8 cellular contexts compared by ENCODE assay signal in genomic region chrX:13653022-13653693, GRCh38. TPM values are rescaled to one million over a fixed set of nuclear protein-coding genes. Genes with fewer than 3 reads are reported as not detected.
DNase-seq lines count a peak whose midpoint lies in the region; ATAC-seq and TF ChIP-seq lines count a peak whose summit lies in the region.

Gene TCEANC (plus strand): TSS chrX:13653141. CDS start chrX:13662509, 9,368 bp downstream.

- TF ChIP-seq POLR2A in spleen (IDR thresholded peaks at IDR 0.05): peak; percentile 57 to 63 (median 59)

- ATAC-seq in GM19025 (IDR thresholded peaks at IDR 0.05; ENCODE audit: low read depth, unreplicated experiment) (peak; percentile 89), HG03280 (IDR thresholded peaks at IDR 0.05; ENCODE audit: unreplicated experiment) (peak; percentile 95)

- H3K27me3 ChIP-seq in spleen (replicated peaks in 1 of 7): no peaks in the 10 kb centered on the region

- WGBS in spleen, 5 donors: 0 to 8% (median 1%) methylated on average over 11 to 46 of the region's 46 CpGs

- peak within 1 kb of the TSS; percentile 75 for H3K4me3 ChIP-seq in AG10803 (ENCODE audit: low read length)
- peak within 1 kb of the TSS; percentile 49 to 81 (median 52) for H3K4me3 ChIP-seq in spleen

- peaks cover 0 to 21% (median 0%) of the 10 kb centered on the region in 6 donors for H3K36me3 ChIP-seq in spleen

- intact Hi-C loops in spleen (cut with DNase I; ENCODE audit: low total_unique reads): loop anchor here (10.0 kb wide), 2 partner anchors 102 to 382 kb away; no protein-coding TSS in a partner anchor

- H3K9me3 ChIP-seq in spleen: no peaks in the 10 kb centered on the region

- peaks cover 9 to 31% (median 15%) of the 10 kb centered on the region in 6 donors for H3K4me1 ChIP-seq in spleen

- peak; percentile 96 for DNase-seq in AG10803 (ENCODE audit: low read depth)
- peak; percentile 89 to 96 for DNase-seq in NCI-H446 (lab: John Stamatoyannopoulos, UW)
- DNase-seq in activated CD4-positive, CD25-positive, alpha-beta regulatory T cell treated with anti-CD3 and anti-CD28 coated beads, Interleukin-2, amount 50 U/mL, for 16 hours (ENCODE audit: low read depth, low spot score): peak; percentile 86
- peak; percentile 94 for DNase-seq in cerebellar cortex (ENCODE audit: low spot score)
- peak; percentile 98 for DNase-seq in iris pigment epithelial cell (ENCODE audit: low read depth)
- DNase-seq in spleen: peak; percentile 99

- H3K27ac ChIP-seq in spleen: peak within 1 kb of the TSS; percentile 82 to 98 (median 96)

- TF ChIP-seq CTCF in AG10803 (conservative IDR thresholded peaks at IDR 0.05; ENCODE audit: low read length) (no peak), spleen (IDR thresholded peaks at IDR 0.05 in 8 of 11, conservative IDR thresholded peaks at IDR 0.05 in 3 of 11) (peak in 2 of 11 experiments; percentile 9 to 36)

RNA-seq across cellular contexts. Expression of gene TCEANC, which starts in this region (rescaled TPM):
- total RNA-seq in spleen: 10 to 100 TPM in 3 of 7 donors, 1 to 10 TPM in 4; 7.0 to 11.6 (median 8.8) TPM
- 1 to 10 TPM; 2.6 to 3.7 (median 3.5) TPM for polyA plus RNA-seq in spleen

Comparison
In these comparisons a context has a peak if more than half of its experiments do, and no peak if none do; other contexts are left out.
1. Peak in every context shown above with its lines: DNase-seq, ATAC-seq, H3K4me3 ChIP-seq and H3K27ac ChIP-seq.